Comparison of ENCODE assay signal across 10 cellular contexts in the genomic region with DNA sequence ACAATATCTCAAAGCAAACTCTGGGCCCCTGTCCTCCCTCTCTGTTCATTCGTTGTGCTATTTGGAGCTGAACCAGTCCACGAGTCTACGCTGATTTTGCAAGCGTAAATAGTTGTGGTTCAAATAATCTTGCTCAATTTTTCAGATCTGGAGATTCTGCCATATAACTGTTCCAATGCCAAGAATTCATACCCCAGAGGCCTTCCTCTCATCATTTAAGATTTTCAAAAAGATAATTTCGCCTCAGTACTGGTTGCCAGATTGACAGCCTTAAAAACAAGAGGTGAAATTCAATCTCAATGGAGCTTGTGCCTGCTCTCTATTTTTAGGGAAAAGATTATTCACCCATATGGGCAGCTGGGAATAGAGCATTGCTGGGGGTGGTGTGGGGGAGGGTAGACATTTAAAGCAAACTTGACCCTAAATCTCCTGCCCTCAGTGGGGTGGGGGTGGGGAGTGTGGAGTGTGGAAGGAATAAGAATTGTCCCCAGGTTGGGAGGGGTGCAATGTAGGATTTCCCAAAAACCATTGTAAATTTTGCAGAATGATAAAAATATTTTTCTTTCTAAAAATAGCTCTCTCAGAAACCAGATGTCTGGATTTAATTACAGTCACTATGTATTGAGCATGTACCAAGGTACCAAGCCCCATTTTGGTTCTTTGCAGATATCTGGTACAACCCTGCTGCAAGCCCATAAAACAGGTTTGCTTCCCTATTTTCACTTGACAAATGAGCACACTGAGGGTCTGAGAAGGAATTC.
DNase-seq lines count a peak whose midpoint lies in the region; ATAC-seq and TF ChIP-seq lines count a peak whose summit lies in the region.
"Had no signal": no experiment of that assay in that cellular context is flagged by ENCODE, and none has a peak within 500 bp of the region (broad histone marks: within the 10 kb centered on the region; RNA-seq: fewer than 3 reads in every experiment).

No MANE protein-coding gene starts in this region.

- ATAC-seq in body of pancreas (peak; percentile 49), right lobe of liver (peak; percentile 59 to 81 (median 66)), GM18502 (IDR thresholded peaks at IDR 0.05; ENCODE audit: poor library complexity, unreplicated experiment) (no peak), GM21367 (IDR thresholded peaks at IDR 0.05; ENCODE audit: unreplicated experiment) (no peak)

- TF ChIP-seq POLR2A in body of pancreas (IDR thresholded peaks at IDR 0.05) (no peak), right lobe of liver (IDR thresholded peaks at IDR 0.05) (no peak)

- DNase-seq in AG04449 (ENCODE audit: low read depth, low spot score) (peak; percentile 87), MV-4-11 (lab: John Stamatoyannopoulos, UW) (peak; percentile 53), body of pancreas (peak in 2 of 4 donors; percentile 12 to 20), right lobe of liver (peak in 1 of 3 donors; percentile 65), NCI-H2227 treated with DMSO at 0.1 percent for 48 hours (lab: John Stamatoyannopoulos, UW) (no peak), ureter (ENCODE audit: low spot score) (no peak)
- DNase-seq: activated naive CD8-positive, alpha-beta T cell treated with anti-CD3 and anti-CD28 coated beads, Interleukin-2, amount 10 ng/mL, durations not matched to agents 7 days and 5 days; Caco-2 had no signal

- H3K4me3 ChIP-seq in AG04449 (ENCODE audit: low read depth, low read length) (no peak overlapping the region), body of pancreas (no peak overlapping the region), right lobe of liver (no peak overlapping the region)

- TF ChIP-seq CTCF in AG04449 (IDR thresholded peaks at IDR 0.05; ENCODE audit: insufficient read depth, low read length, missing control alignments) (no peak), body of pancreas (IDR thresholded peaks at IDR 0.05) (no peak), right lobe of liver (IDR thresholded peaks at IDR 0.05) (no peak)

- H3K36me3 ChIP-seq in body of pancreas (replicated peaks in 1 of 2; ENCODE audit: insufficient read depth in 1 of 2, low read depth in 2 of 2) (no peaks in the 10 kb centered on the region), right lobe of liver (no peaks in the 10 kb centered on the region)

- H3K27me3 ChIP-seq in body of pancreas (no peaks in the 10 kb centered on the region), right lobe of liver (no peaks in the 10 kb centered on the region)

- no peaks in the 10 kb centered on the region for H3K4me1 ChIP-seq in body of pancreas
- peaks cover 0 to 43% (median 8%) of the 10 kb centered on the region in 4 donors for H3K4me1 ChIP-seq in right lobe of liver
- H3K4me1 ChIP-seq: Caco-2 had no signal

- no peaks in the 10 kb centered on the region for H3K9me3 ChIP-seq in body of pancreas
- no peaks in the 10 kb centered on the region for H3K9me3 ChIP-seq in right lobe of liver
- H3K9me3 ChIP-seq: Caco-2 had no signal

- intact Hi-C loops in body of pancreas (cut with DNase I) = no loop called here
- intact Hi-C loops in right lobe of liver (cut with DNase I) = no loop called here

- CTCF ChIA-PET in AG04449 (lab: Yijun Ruan, JAX) = interaction anchor here (0.6 to 3.4 kb wide), 5 partner anchors 8 to 243 kb away, joined by 3 to 15 read pairs (median 3); no protein-coding TSS in a partner anchor

- H3K27ac ChIP-seq in body of pancreas (no peak overlapping the region), right lobe of liver (peak overlapping the region in 1 of 3 donors; percentile 52)

- 67 to 69% methylated on average over 5 of the region's 5 CpGs for WGBS in body of pancreas, 2 donors
- 16% methylated on average over 5 of the region's 5 CpGs for WGBS in right lobe of liver (ENCODE audit: insufficient coverage, low coverage, low lambda C conversion rate, missing lambda C conversion rate)

- POLR2A ChIA-PET in AG04449 (lab: Yijun Ruan, JAX) = interaction anchor here (0.7 to 1.5 kb wide), 3 partner anchors 14 to 67 kb away, joined by 3 to 4 read pairs (median 4); no protein-coding TSS in a partner anchor

Comparison
In these comparisons a context has a peak if more than half of its experiments do, and no peak if none do; other contexts are left out.
1. DNase-seq: peak in AG04449 (single experiment) and MV-4-11 (single experiment); none in NCI-H2227 treated with DMSO at 0.1 percent for 48 hours (single experiment) and ureter (single experiment).
2. ATAC-seq: peak in body of pancreas (single experiment) and right lobe of liver (4 of 4); none in GM18502 (single experiment) and GM21367 (single experiment).